8 cellular contexts compared by ENCODE assay signal in the genomic region with DNA sequence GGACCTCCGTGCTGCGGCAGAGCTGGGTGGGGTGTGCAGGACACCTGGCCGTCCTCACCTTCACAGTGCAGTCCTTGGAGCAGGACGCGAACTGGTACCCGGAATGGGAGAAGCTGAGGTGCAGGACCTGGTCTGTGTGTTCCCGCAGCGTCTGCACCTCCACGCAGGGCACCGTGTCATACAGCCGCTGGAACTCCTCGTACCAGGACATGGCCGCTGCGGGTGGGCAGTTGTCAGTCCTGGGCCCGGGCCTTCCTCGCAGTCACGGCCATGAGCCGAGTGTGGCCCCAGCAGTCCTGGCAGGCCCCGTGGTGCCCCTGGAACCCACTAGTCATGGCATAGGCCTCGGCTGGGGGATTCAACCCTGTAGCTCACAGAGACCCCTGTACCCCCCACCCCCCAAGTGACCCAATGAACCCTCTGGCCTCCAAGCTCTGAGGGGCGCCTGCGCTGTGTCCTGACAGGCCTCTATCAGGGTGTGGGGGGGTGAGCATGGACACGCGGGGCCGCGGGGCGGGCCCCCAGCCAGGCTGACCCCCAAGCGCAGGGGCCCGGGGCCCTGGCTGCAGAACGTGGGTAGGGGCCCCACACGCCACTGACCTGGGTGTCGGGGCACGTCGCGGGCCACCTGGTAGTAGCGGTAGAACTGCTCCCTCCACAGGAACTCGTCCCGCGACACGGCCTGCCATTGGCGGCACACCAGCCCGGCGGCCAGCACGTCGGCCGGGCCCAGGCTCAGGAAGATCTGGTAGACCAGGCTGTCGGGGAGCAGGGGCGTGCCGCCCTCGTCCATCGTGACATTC. TPM values are rescaled to one million over a fixed set of nuclear protein-coding genes. Genes with fewer than 3 reads are reported as not detected.
DNase-seq lines count a peak whose midpoint lies in the region; ATAC-seq, FAIRE-seq and TF ChIP-seq lines count a peak whose summit lies in the region.

No MANE protein-coding gene starts in this region.

- H2BK12ac ChIP-seq in H1 (ENCODE audit: low read depth, low read length): no peak overlapping the region; the same call in 1 of the 2 replicates

- no peak for TF ChIP-seq POLR2A in H1 (IDR thresholded peaks at IDR 0.05; ENCODE audit: control extremely low read depth in 1 of 2, low read depth in 2 of 2, low read length in 2 of 2)

- no peaks in the 10 kb centered on the region for H3K27me3 ChIP-seq in H1 (replicated peaks in 1 of 4; ENCODE audit: control insufficient read depth in 3 of 4, extremely low read depth in 1 of 4, insufficient read depth in 3 of 4, low read length in 3 of 4)

- H3K9me3 Mint-ChIP-seq in T-cell (no peaks in the 10 kb centered on the region), naive B cell (no peaks in the 10 kb centered on the region)

- CTCF ChIA-PET in T-cell (lab: Charles Lee) (interaction anchor here (0.6 kb wide), 2 partner anchors 10 to 343 kb away, joined by 3 read pairs; no protein-coding TSS in a partner anchor), H1 (lab: Charles Lee; ENCODE audit: partially characterized antibody) (interaction anchor here (0.6 to 2.1 kb wide), 6 partner anchors 12 to 125 kb away, joined by 3 to 7 read pairs (median 3); a partner anchor contains a TSS)

- POLR2A ChIA-PET in T-cell (lab: Charles Lee) (no interaction called here), H1 (lab: Charles Lee; ENCODE audit: partially characterized antibody) (interaction anchor here (1.2 to 2.1 kb wide), 4 partner anchors 17 to 125 kb away, joined by 3 to 9 read pairs (median 4); no protein-coding TSS in a partner anchor)

- no peaks in the 10 kb centered on the region for H3K79me1 ChIP-seq in H1 (ENCODE audit: low read depth, low read length)

- H3K4me1 Mint-ChIP-seq in T-cell (peaks cover 6 to 23% (median 8%) of the 10 kb centered on the region in 3 donors), naive B cell (peaks cover 6 to 13% (median 8%) of the 10 kb centered on the region in 3 donors)

- in situ Hi-C loops in GM13977 (cut with MboI; ENCODE audit: low pct_unique_long_range_greater_than_20kb, low sequenced_read_pairs, unreplicated experiment): no loop called here

- H3K4me1 ChIP-seq in H1 (replicated peaks in 1 of 4; ENCODE audit: control insufficient read depth in 3 of 4, insufficient read depth in 4 of 4, low read length in 3 of 4): peaks cover 0 to 18% (median 11%) of the 10 kb centered on the region in 4 experiments; a peak in 5 of 7 replicates

- peaks cover 20% of the 10 kb centered on the region for H3K36me3 Mint-ChIP-seq in T-cell
- H3K36me3 Mint-ChIP-seq in naive B cell: peaks cover 4 to 6% of the 10 kb centered on the region in 2 donors

- H2BK20ac ChIP-seq in H1 (ENCODE audit: low read length): no peak overlapping the region

- H3K4me2 ChIP-seq in H1 (ENCODE audit: insufficient read depth in 1 of 2, low read depth in 2 of 2, low read length in 2 of 2): peak overlapping the region; percentile 64 to 66

- peak overlapping the region; percentile 19; the same call in 1 of the 2 replicates for H3K18ac ChIP-seq in H1 (ENCODE audit: extremely low read depth, low read length)

- TF ChIP-seq CTCF in GM13977 (IDR thresholded peaks at IDR 0.05; ENCODE audit: extremely low read depth, insufficient read depth, missing control alignments) (peak; percentile 16), H1 (IDR thresholded peaks at IDR 0.05; ENCODE audit: control extremely low read depth in 1 of 3, insufficient read depth in 1 of 3, low read depth in 1 of 3, low read length in 3 of 3) (no peak)

- no peak for FAIRE-seq in H1 (lab: Jason Lieb, UNC)

- no peak overlapping the region for H3K14ac ChIP-seq in H1 (ENCODE audit: insufficient read length)

- peak overlapping the region in 3 of 4 experiments; percentile 42 to 63 (median 60); a peak in 5 of 7 replicates for H3K9ac ChIP-seq in H1 (replicated peaks in 1 of 4; ENCODE audit: extremely low read depth in 1 of 4, low read depth in 3 of 4, low read length in 3 of 4)

- ATAC-seq in HG03060 (IDR thresholded peaks at IDR 0.05; ENCODE audit: low read depth, unreplicated experiment) (peak; percentile 13), T-cell (replicated peaks in 1 of 4) (peak in 3 of 4 experiments; percentile 11 to 14 (median 13)), naive B cell (ENCODE audit: low read depth in 2 of 2) (peak; percentile 6 to 16)

- TF ChIP-seq RAD21 in H1 (IDR thresholded peaks at IDR 0.05 in 1 of 2, conservative IDR thresholded peaks at IDR 0.05 in 1 of 2; ENCODE audit: low read depth in 2 of 2, low read length in 2 of 2): no peak

- no peak overlapping the region; the same call in 1 of the 2 replicates for H2BK5ac ChIP-seq in H1 (ENCODE audit: low read depth, low read length)

- peaks cover 0 to 3% of the 10 kb centered on the region in 2 experiments; a peak in 1 of 4 replicates for H3K79me2 ChIP-seq in H1 (ENCODE audit: control insufficient read depth in 1 of 2, insufficient read depth in 2 of 2, low read length in 2 of 2)

- peak overlapping the region; percentile 68 to 95 (median 72) for H3K4me3 ChIP-seq in H1 (ENCODE audit: extremely low read depth in 1 of 4, insufficient read depth in 2 of 4, low read depth in 3 of 4, low read length in 4 of 4)

- peak; percentile 46 for DNase-seq in A172 (ENCODE audit: low spot score)
- peak; percentile 81 for DNase-seq in GM13977 (ENCODE audit: low spot score)
- DNase-seq in T-cell: peak in 4 of 34 experiments; percentile 21 to 45 (median 26)
- DNase-seq in H1 (ENCODE audit: low read depth in 1 of 2, low spot score in 2 of 2): peak in 1 of 2 experiments; percentile 71
- DNase-seq in naive B cell: peak; percentile 18
- no peak for DNase-seq in activated gamma-delta T cell treated with Interleukin-2 at 50 U/mL for 16 hours
- no peak for DNase-seq in effector CD4-positive, alpha-beta T cell

- H3K4me3 Mint-ChIP-seq in T-cell: peak overlapping the region; percentile 70 to 83 (median 76)
- peak overlapping the region; percentile 65 to 91 (median 77) for H3K4me3 Mint-ChIP-seq in naive B cell

- no peak overlapping the region for H2BK120ac ChIP-seq in H1 (replicated peaks; ENCODE audit: low read depth, low read length)

- H3K27ac Mint-ChIP-seq in T-cell: peak overlapping the region; percentile 76 to 79
- peak overlapping the region in 3 of 6 donors; percentile 47 to 69 (median 62) for H3K27ac Mint-ChIP-seq in naive B cell

- H3K36me3 ChIP-seq in H1 (ENCODE audit: control insufficient read depth in 2 of 4, insufficient read depth in 4 of 4, low read length in 3 of 4): peaks cover 12 to 34% (median 16%) of the 10 kb centered on the region in 4 experiments; a peak in 7 of 8 replicates

- no peak overlapping the region for H2AK5ac ChIP-seq in H1 (ENCODE audit: low read depth, low read length)

- TF ChIP-seq EP300 in H1 (IDR thresholded peaks at IDR 0.05; ENCODE audit: borderline replicate concordance in 1 of 2, low read depth in 2 of 2, low read length in 2 of 2): no peak

- no peak overlapping the region for H4K5ac ChIP-seq in H1 (ENCODE audit: insufficient read length, low read depth, low read length)

- no peaks in the 10 kb centered on the region for H3K27me3 Mint-ChIP-seq in T-cell
- no peaks in the 10 kb centered on the region for H3K27me3 Mint-ChIP-seq in naive B cell

- peaks cover 5% of the 10 kb centered on the region; the same call in 1 of the 2 replicates for H3K23me2 ChIP-seq in H1 (ENCODE audit: low read depth, low read length)

- H2BK15ac ChIP-seq in H1 (ENCODE audit: low read length): no peak overlapping the region

- H3K9me3 ChIP-seq in H1 (ENCODE audit: insufficient read depth in 2 of 2, low read depth in 1 of 2, low read length in 1 of 2): no peaks in the 10 kb centered on the region

- H4K20me1 ChIP-seq in H1 (replicated peaks in 1 of 2; ENCODE audit: control insufficient read depth in 1 of 2, insufficient read depth in 2 of 2, low read length in 2 of 2): peaks cover 5 to 24% of the 10 kb centered on the region in 2 experiments

- H2AFZ ChIP-seq in H1 (ENCODE audit: low read length): no peak overlapping the region

- H3K56ac ChIP-seq in H1 (replicated peaks; ENCODE audit: insufficient read length, low read depth, low read length): peak overlapping the region; percentile 59

- H3K27ac ChIP-seq in H1 (ENCODE audit: low read depth, low read length): no peak overlapping the region

- 46% methylated on average over 39 of the region's 51 CpGs; no CpG with 5 or more reads in 1 of the 2 experiments for WGBS in H1 (ENCODE audit: extremely low coverage in 1 of 2, insufficient coverage in 1 of 2, insufficient read length in 1 of 2, insufficient replicate concordance in 2 of 2, low coverage in 1 of 2, low lambda C conversion rate in 2 of 2, missing lambda C conversion rate in 1 of 2), 2 experiments

- H3K4ac ChIP-seq in H1 (replicated peaks; ENCODE audit: insufficient read length, low read depth, low read length): peak overlapping the region; percentile 53

- peak overlapping the region; percentile 45; the same call in 1 of the 2 replicates for H4K8ac ChIP-seq in H1 (ENCODE audit: extremely low read depth, insufficient read depth, low read length)

- H4K91ac ChIP-seq in H1 (replicated peaks; ENCODE audit: insufficient read length, low read length): no peak overlapping the region

- no peak overlapping the region for H3K23ac ChIP-seq in H1 (ENCODE audit: insufficient read length)

RNA-seq across cellular contexts. Expression of a gene that starts 1.0 kb away (rescaled TPM):
- total RNA-seq in A172 (2014; rRNA removed; shearing (Covaris generic)): 379 and 400 TPM in 2 replicates
- total RNA-seq in T-cell: 100 to 1,000 TPM in 3 of 5 donors, 10 to 100 TPM in 2; 60.9 to 161 (median 145) TPM
- 49.0 and 49.5 TPM in 2 replicates for total RNA-seq in H1 (2021; fragmentation: NEBNext Ultra II Directional; extraction: Animal tissue kit (Norgen Biotek cat#: 25700))
- polyA plus RNA-seq in H1 (2011; rRNA removed) (71.0 and 93.6 TPM in 2 replicates), naive B cell (ENCODE audit: low read depth in 6 of 6) (100 to 1,000 TPM in 1 of 6 donors, 10 to 100 TPM in 5; 48.2 to 105 (median 55.1) TPM)
- polyA plus RNA-seq in H1 (2011; cell fraction: cytosol; rRNA removed): 63.6 TPM
- 128 TPM for polyA plus RNA-seq in H1 (2011; cell fraction: nucleus; rRNA removed)
- polyA plus RNA-seq in H1 (2012, experiment 1 of 2): 21.9 to 43.5 TPM (median 42.5 TPM) in 4 replicates
- polyA plus RNA-seq in H1 (2012, experiment 2 of 2): 42.7 TPM
- polyA plus RNA-seq in H1 (2013, experiment 1 of 2): 31.4 TPM
- polyA plus RNA-seq in H1 (2013, experiment 2 of 2): 30.2 TPM
- polyA minus RNA-seq in H1 (2011; rRNA and poly(A)+ RNA removed): 30.9 and 37.2 TPM in 2 replicates
- polyA minus RNA-seq in H1 (2011; cell fraction: cytosol; rRNA and poly(A)+ RNA removed): 67.3 TPM
- polyA minus RNA-seq in H1 (2011; cell fraction: nucleus; rRNA and poly(A)+ RNA removed): 46.9 TPM

RNA-seq across cellular contexts. Expression of a gene that starts 1.6 kb away (rescaled TPM):
- total RNA-seq in A172 (2014; rRNA removed; shearing (Covaris generic)): not detected in 2 replicates
- 1 to 10 TPM; 1.7 to 3.8 (median 3.2) TPM for total RNA-seq in T-cell
- total RNA-seq in H1 (2021; fragmentation: NEBNext Ultra II Directional; extraction: Animal tissue kit (Norgen Biotek cat#: 25700)): 0.80 TPM in 1 of 2 replicates, not detected in the other
- 0.62 and 1.8 TPM in 2 replicates for polyA plus RNA-seq in H1 (2011; rRNA removed)
- polyA plus RNA-seq in H1 (2011; cell fraction: cytosol; rRNA removed): 1.4 TPM
- polyA plus RNA-seq in H1 (2011; cell fraction: nucleus; rRNA removed): 8.4 TPM
- 0.88 to 1.5 TPM in 2 of 4 replicates, not detected in the others for polyA plus RNA-seq in H1 (2012, experiment 1 of 2)
- polyA plus RNA-seq in H1 (2012, experiment 2 of 2): not detected
- 1.6 TPM for polyA plus RNA-seq in H1 (2013, experiment 1 of 2)
- polyA plus RNA-seq in H1 (2013, experiment 2 of 2): 0.75 TPM
- not detected in 2 replicates for polyA minus RNA-seq in H1 (2011; rRNA and poly(A)+ RNA removed)
- not detected for polyA minus RNA-seq in H1 (2011; cell fraction: cytosol; rRNA and poly(A)+ RNA removed)
- polyA minus RNA-seq in H1 (2011; cell fraction: nucleus; rRNA and poly(A)+ RNA removed): not detected
- polyA plus RNA-seq in naive B cell (ENCODE audit: low read depth in 6 of 6): not detected

RNA-seq across cellular contexts. Expression of a gene that starts 8.6 kb away (rescaled TPM):
- 0.07 and 2.2 TPM in 2 replicates for total RNA-seq in A172 (2014; rRNA removed; shearing (Covaris generic))
- 1 to 10 TPM; 1.1 to 3.3 (median 2.2) TPM for total RNA-seq in T-cell
- 1.5 and 1.7 TPM in 2 replicates for total RNA-seq in H1 (2021; fragmentation: NEBNext Ultra II Directional; extraction: Animal tissue kit (Norgen Biotek cat#: 25700))
- polyA plus RNA-seq in H1 (2011; rRNA removed) (1.1 and 2.1 TPM in 2 replicates), naive B cell (ENCODE audit: low read depth in 6 of 6) (not detected)
- 1.2 TPM for polyA plus RNA-seq in H1 (2011; cell fraction: cytosol; rRNA removed)
- 20.2 TPM for polyA plus RNA-seq in H1 (2011; cell fraction: nucleus; rRNA removed)
- 0.91 to 2.5 TPM (median 1.7 TPM) in 4 replicates for polyA plus RNA-seq in H1 (2012, experiment 1 of 2)
- 0.35 TPM for polyA plus RNA-seq in H1 (2012, experiment 2 of 2)
- polyA plus RNA-seq in H1 (2013, experiment 1 of 2): 0.43 TPM
- 0.39 TPM for polyA plus RNA-seq in H1 (2013, experiment 2 of 2)
- polyA minus RNA-seq in H1 (2011; rRNA and poly(A)+ RNA removed): 0.12 and 1.3 TPM in 2 replicates
- polyA minus RNA-seq in H1 (2011; cell fraction: cytosol; rRNA and poly(A)+ RNA removed): not detected
- 0.40 TPM for polyA minus RNA-seq in H1 (2011; cell fraction: nucleus; rRNA and poly(A)+ RNA removed)

RNA-seq across cellular contexts. Expression of a gene that starts 33.8 kb away (rescaled TPM):
- total RNA-seq in A172 (2014; rRNA removed; shearing (Covaris generic)): 1.6 TPM in 1 of 2 replicates, not detected in the other
- 10 to 100 TPM in 4 of 5 donors, 1 to 10 TPM in 1; 9.6 to 56.6 (median 26.4) TPM for total RNA-seq in T-cell
- 2.2 and 2.3 TPM in 2 replicates for total RNA-seq in H1 (2021; fragmentation: NEBNext Ultra II Directional; extraction: Animal tissue kit (Norgen Biotek cat#: 25700))
- polyA plus RNA-seq in H1 (2011; rRNA removed) (1.7 and 2.5 TPM in 2 replicates), naive B cell (ENCODE audit: low read depth in 6 of 6) (1 to 10 TPM in 1 of 6 donors, under 1 TPM in 1, not detected in 4; 0.41 to 1.4 TPM)
- 1.1 TPM for polyA plus RNA-seq in H1 (2011; cell fraction: cytosol; rRNA removed)
- 6.2 TPM for polyA plus RNA-seq in H1 (2011; cell fraction: nucleus; rRNA removed)
- 0.66 to 1.3 TPM (median 0.98 TPM) in 4 replicates for polyA plus RNA-seq in H1 (2012, experiment 1 of 2)
- 1.4 TPM for polyA plus RNA-seq in H1 (2012, experiment 2 of 2)
- 1.4 TPM for polyA plus RNA-seq in H1 (2013, experiment 1 of 2)
- polyA plus RNA-seq in H1 (2013, experiment 2 of 2): 2.0 TPM
- polyA minus RNA-seq in H1 (2011; rRNA and poly(A)+ RNA removed): 0.54 TPM in 1 of 2 replicates, not detected in the other
- not detected for polyA minus RNA-seq in H1 (2011; cell fraction: cytosol; rRNA and poly(A)+ RNA removed)
- polyA minus RNA-seq in H1 (2011; cell fraction: nucleus; rRNA and poly(A)+ RNA removed): 1.9 TPM

RNA-seq across cellular contexts. Expression of a gene that starts 39.3 kb away (rescaled TPM):
- total RNA-seq in A172 (2014; rRNA removed; shearing (Covaris generic)): 0.26 TPM in 1 of 2 replicates, not detected in the other
- 1 to 10 TPM in 3 of 5 donors, under 1 TPM in 2; 0.29 to 2.2 (median 1.3) TPM for total RNA-seq in T-cell
- 0.15 TPM in 1 of 2 replicates, not detected in the other for total RNA-seq in H1 (2021; fragmentation: NEBNext Ultra II Directional; extraction: Animal tissue kit (Norgen Biotek cat#: 25700))
- 0.11 and 0.35 TPM in 2 replicates for polyA plus RNA-seq in H1 (2011; rRNA removed)
- polyA plus RNA-seq in H1 (2011; cell fraction: cytosol; rRNA removed): 0.21 TPM
- polyA plus RNA-seq in H1 (2011; cell fraction: nucleus; rRNA removed): 1.5 TPM
- polyA plus RNA-seq in H1 (2012, experiment 1 of 2): 0.07 TPM in 1 of 4 replicates, not detected in the others
- polyA plus RNA-seq in H1 (2012, experiment 2 of 2): 0.13 TPM
- 0.18 TPM for polyA plus RNA-seq in H1 (2013, experiment 1 of 2)
- 0.06 TPM for polyA plus RNA-seq in H1 (2013, experiment 2 of 2)
- 0.25 TPM in 1 of 2 replicates, not detected in the other for polyA minus RNA-seq in H1 (2011; rRNA and poly(A)+ RNA removed)
- polyA minus RNA-seq in H1 (2011; cell fraction: cytosol; rRNA and poly(A)+ RNA removed): not detected
- 1.00 TPM for polyA minus RNA-seq in H1 (2011; cell fraction: nucleus; rRNA and poly(A)+ RNA removed)
- polyA plus RNA-seq in naive B cell (ENCODE audit: low read depth in 6 of 6): not detected

Comparison
In these comparisons a context has a peak if more than half of its experiments do, and no peak if none do; other contexts are left out.
1. DNase-seq: peak in A172 (single experiment), GM13977 (single experiment) and naive B cell (single experiment); none in activated gamma-delta T cell treated with Interleukin-2 at 50 U/mL for 16 hours (single experiment) and effector CD4-positive, alpha-beta T cell (single experiment).
2. Peak in every context shown above with its lines, with median percentiles within 50 percentile points of each other: ATAC-seq.